1 cellular context compared by ENCODE assay signal in genomic region chr6:28281288-28282064, GRCh38.
A peak's percentile ranks its signal among the peaks of the same experiment; 100 is the strongest.
TF ChIP-seq lines count a peak whose summit lies in the region.

A gene with protein sequence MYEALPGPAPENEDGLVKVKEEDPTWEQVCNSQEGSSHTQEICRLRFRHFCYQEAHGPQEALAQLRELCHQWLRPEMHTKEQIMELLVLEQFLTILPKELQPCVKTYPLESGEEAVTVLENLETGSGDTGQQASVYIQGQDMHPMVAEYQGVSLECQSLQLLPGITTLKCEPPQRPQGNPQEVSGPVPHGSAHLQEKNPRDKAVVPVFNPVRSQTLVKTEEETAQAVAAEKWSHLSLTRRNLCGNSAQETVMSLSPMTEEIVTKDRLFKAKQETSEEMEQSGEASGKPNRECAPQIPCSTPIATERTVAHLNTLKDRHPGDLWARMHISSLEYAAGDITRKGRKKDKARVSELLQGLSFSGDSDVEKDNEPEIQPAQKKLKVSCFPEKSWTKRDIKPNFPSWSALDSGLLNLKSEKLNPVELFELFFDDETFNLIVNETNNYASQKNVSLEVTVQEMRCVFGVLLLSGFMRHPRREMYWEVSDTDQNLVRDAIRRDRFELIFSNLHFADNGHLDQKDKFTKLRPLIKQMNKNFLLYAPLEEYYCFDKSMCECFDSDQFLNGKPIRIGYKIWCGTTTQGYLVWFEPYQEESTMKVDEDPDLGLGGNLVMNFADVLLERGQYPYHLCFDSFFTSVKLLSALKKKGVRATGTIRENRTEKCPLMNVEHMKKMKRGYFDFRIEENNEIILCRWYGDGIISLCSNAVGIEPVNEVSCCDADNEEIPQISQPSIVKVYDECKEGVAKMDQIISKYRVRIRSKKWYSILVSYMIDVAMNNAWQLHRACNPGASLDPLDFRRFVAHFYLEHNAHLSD (plus strand): TSS chr6:28281572. CDS start chr6:28283814, 2,242 bp downstream.

TF ChIP-seq in HepG2, 621 proteins besides CTCF, POLR2A, EP300 and RAD21 (continued from another document):
- TF ChIP-seq, protein P1, sequence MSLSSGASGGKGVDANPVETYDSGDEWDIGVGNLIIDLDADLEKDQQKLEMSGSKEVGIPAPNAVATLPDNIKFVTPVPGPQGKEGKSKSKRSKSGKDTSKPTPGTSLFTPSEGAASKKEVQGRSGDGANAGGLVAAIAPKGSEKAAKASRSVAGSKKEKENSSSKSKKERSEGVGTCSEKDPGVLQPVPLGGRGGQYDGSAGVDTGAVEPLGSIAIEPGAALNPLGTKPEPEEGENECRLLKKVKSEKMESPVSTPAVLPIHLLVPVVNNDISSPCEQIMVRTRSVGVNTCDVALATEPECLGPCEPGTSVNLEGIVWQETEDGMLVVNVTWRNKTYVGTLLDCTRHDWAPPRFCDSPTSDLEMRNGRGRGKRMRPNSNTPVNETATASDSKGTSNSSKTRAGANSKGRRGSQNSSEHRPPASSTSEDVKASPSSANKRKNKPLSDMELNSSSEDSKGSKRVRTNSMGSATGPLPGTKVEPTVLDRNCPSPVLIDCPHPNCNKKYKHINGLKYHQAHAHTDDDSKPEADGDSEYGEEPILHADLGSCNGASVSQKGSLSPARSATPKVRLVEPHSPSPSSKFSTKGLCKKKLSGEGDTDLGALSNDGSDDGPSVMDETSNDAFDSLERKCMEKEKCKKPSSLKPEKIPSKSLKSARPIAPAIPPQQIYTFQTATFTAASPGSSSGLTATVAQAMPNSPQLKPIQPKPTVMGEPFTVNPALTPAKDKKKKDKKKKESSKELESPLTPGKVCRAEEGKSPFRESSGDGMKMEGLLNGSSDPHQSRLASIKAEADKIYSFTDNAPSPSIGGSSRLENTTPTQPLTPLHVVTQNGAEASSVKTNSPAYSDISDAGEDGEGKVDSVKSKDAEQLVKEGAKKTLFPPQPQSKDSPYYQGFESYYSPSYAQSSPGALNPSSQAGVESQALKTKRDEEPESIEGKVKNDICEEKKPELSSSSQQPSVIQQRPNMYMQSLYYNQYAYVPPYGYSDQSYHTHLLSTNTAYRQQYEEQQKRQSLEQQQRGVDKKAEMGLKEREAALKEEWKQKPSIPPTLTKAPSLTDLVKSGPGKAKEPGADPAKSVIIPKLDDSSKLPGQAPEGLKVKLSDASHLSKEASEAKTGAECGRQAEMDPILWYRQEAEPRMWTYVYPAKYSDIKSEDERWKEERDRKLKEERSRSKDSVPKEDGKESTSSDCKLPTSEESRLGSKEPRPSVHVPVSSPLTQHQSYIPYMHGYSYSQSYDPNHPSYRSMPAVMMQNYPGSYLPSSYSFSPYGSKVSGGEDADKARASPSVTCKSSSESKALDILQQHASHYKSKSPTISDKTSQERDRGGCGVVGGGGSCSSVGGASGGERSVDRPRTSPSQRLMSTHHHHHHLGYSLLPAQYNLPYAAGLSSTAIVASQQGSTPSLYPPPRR (CRISPR knock-in tag; IDR thresholded peaks at IDR 0.05; ENCODE audit: borderline replicate concordance): no peak; the same call in 1 of the 2 replicates
- TF ChIP-seq ZNF816 (CRISPR knock-in tag; IDR thresholded peaks at IDR 0.05; ENCODE audit: borderline replicate concordance) (peak; percentile 65; the same call in 1 of the 2 replicates), CBX2 (IDR thresholded peaks at IDR 0.05; ENCODE audit: low read depth, low read length) (0 out of 2 replicates have a peak, but pooled peaks have one; percentile 61), CBX2 (CRISPR knock-in tag; IDR thresholded peaks at IDR 0.05; ENCODE audit: low read depth) (no peak), SIN3A (IDR thresholded peaks at IDR 0.05; ENCODE audit: borderline replicate concordance, low read depth, low read length) (peak; percentile 83; the same call in 1 of the 2 replicates), YEATS4 (CRISPR knock-in tag; IDR thresholded peaks at IDR 0.05; ENCODE audit: borderline replicate concordance) (peak; percentile 86)
- TF ChIP-seq, protein P2, sequence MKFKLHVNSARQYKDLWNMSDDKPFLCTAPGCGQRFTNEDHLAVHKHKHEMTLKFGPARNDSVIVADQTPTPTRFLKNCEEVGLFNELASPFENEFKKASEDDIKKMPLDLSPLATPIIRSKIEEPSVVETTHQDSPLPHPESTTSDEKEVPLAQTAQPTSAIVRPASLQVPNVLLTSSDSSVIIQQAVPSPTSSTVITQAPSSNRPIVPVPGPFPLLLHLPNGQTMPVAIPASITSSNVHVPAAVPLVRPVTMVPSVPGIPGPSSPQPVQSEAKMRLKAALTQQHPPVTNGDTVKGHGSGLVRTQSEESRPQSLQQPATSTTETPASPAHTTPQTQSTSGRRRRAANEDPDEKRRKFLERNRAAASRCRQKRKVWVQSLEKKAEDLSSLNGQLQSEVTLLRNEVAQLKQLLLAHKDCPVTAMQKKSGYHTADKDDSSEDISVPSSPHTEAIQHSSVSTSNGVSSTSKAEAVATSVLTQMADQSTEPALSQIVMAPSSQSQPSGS (CRISPR knock-in tag; IDR thresholded peaks at IDR 0.05): peak; percentile 58; the same call in 1 of the 2 replicates
- TF ChIP-seq, protein P3, sequence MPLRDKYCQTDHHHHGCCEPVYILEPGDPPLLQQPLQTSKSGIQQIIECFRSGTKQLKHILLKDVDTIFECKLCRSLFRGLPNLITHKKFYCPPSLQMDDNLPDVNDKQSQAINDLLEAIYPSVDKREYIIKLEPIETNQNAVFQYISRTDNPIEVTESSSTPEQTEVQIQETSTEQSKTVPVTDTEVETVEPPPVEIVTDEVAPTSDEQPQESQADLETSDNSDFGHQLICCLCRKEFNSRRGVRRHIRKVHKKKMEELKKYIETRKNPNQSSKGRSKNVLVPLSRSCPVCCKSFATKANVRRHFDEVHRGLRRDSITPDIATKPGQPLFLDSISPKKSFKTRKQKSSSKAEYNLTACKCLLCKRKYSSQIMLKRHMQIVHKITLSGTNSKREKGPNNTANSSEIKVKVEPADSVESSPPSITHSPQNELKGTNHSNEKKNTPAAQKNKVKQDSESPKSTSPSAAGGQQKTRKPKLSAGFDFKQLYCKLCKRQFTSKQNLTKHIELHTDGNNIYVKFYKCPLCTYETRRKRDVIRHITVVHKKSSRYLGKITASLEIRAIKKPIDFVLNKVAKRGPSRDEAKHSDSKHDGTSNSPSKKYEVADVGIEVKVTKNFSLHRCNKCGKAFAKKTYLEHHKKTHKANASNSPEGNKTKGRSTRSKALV (CRISPR knock-in tag; IDR thresholded peaks at IDR 0.05): peak; percentile 74
- TF ChIP-seq, protein P4, sequence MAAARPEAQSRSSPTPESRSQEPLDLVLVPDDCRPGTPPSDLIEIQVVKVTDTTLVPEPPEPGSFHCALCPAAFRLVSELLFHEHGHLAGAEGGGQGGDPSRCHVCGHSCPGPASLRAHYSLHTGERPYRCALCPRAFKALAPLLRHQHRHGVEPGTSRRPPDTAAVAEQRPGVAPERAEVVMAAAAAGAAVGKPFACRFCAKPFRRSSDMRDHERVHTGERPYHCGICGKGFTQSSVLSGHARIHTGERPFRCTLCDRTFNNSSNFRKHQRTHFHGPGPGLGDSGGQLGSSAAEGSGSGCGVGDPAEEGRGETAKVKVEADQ (CRISPR knock-in tag; IDR thresholded peaks at IDR 0.05; ENCODE audit: borderline replicate concordance): peak; percentile 62; the same call in 1 of the 2 replicates
TF ChIP-seq in HepG2: peak in this region for 253.
